In the genomic region with DNA sequence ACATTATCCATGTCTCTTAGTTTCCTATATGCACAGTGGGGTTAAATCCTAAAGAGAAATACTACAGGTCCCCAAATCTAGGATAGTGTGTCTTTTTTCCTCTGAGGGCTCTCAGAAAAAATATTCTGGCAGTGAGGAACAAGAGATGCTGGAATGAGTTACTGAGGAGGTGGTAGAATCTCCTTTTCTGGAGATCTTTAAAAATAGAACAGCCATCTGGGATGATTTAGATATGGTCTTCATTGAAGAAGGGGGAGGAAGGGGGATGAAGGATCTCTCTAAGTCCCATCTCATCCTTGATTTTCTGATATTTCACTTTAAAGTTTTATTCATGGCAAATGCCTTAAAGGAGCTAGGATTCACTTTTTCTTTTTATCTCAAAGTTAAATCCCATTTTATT, we compare ENCODE assay signal across 14 cellular contexts.
A peak's percentile ranks its signal among the peaks of the same experiment; 100 is the strongest.
DNase-seq lines count a peak whose midpoint lies in the region; ATAC-seq and TF ChIP-seq lines count a peak whose summit lies in the region.
"Had no signal": no experiment of that assay in that cellular context is flagged by ENCODE, and none has a peak within 500 bp of the region (broad histone marks: within the 10 kb centered on the region; RNA-seq: fewer than 3 reads in every experiment).

No MANE protein-coding gene starts in this region.

- H3K4ac ChIP-seq in IMR-90 (ENCODE audit: low read depth, low read length) (peak overlapping the region; percentile 9; the same call in 1 of the 2 replicates), neuronal stem cell (ENCODE audit: low read length) (no peak overlapping the region)

- H2BK5ac ChIP-seq in IMR-90 (ENCODE audit: low read depth, low read length, poor library complexity, severe bottlenecking) (peak overlapping the region; percentile 75), neuronal stem cell (ENCODE audit: low read length) (no peak overlapping the region)

- no peak overlapping the region for H4K5ac ChIP-seq in IMR-90 (ENCODE audit: low read depth, low read length)

- H3K36me3 ChIP-seq in IMR-90 (ENCODE audit: control insufficient read depth, insufficient read depth, low read length) (no peaks in the 10 kb centered on the region), mesodermal cell (ENCODE audit: control insufficient read depth, insufficient read depth, low read length) (no peaks in the 10 kb centered on the region), suprapubic skin (no peaks in the 10 kb centered on the region), neuronal stem cell (replicated peaks in 1 of 2; ENCODE audit: control insufficient read depth in 2 of 2, insufficient read depth in 2 of 2, low read length in 2 of 2) (no peaks in the 10 kb centered on the region)
- H3K36me3 ChIP-seq in naive thymus-derived CD4-positive, alpha-beta T cell (ENCODE audit: control insufficient read depth in 2 of 3, insufficient read depth in 3 of 3, low read length in 3 of 3) = no peaks in the 10 kb centered on the region

- H3K4me3 Mint-ChIP-seq in chondrocyte (ENCODE audit: unreplicated experiment) = no peak overlapping the region
- no peak overlapping the region for H3K4me3 Mint-ChIP-seq in naive thymus-derived CD4-positive, alpha-beta T cell
- H3K4me3 Mint-ChIP-seq: CD14-positive monocyte had no signal

- ATAC-seq in IMR-90 (ENCODE audit: low read depth) (peak; percentile 17; the same call in 1 of the 2 replicates), HG02759 (IDR thresholded peaks at IDR 0.05; ENCODE audit: unreplicated experiment) (no peak)
- no peak for ATAC-seq in naive thymus-derived CD4-positive, alpha-beta T cell

- H3K79me1 ChIP-seq in IMR-90 (ENCODE audit: low read depth in 1 of 2, low read length in 2 of 2) (peaks cover 0 to 5% of the 10 kb centered on the region in 2 experiments; a peak in 1 of 4 replicates), neuronal stem cell (ENCODE audit: low read depth, low read length) (no peaks in the 10 kb centered on the region)

- no peak for TF ChIP-seq CTCF in IMR-90 (conservative IDR thresholded peaks at IDR 0.05; ENCODE audit: low read depth, low read length)
- TF ChIP-seq CTCF in chondrocyte (IDR thresholded peaks at IDR 0.05) = no peak
- TF ChIP-seq CTCF in suprapubic skin (IDR thresholded peaks at IDR 0.05) = no peak

- H4K20me1 ChIP-seq in IMR-90 (ENCODE audit: insufficient read depth, low read length) = no peaks in the 10 kb centered on the region

- H3K18ac ChIP-seq in IMR-90 (ENCODE audit: low read depth, low read length) (peak overlapping the region; percentile 16; the same call in 1 of the 2 replicates), neuronal stem cell (ENCODE audit: low read length) (no peak overlapping the region)

- peak overlapping the region; percentile 50; the same call in 1 of the 2 replicates for H3K4me2 ChIP-seq in IMR-90 (ENCODE audit: low read depth, low read length)
- H3K4me2 ChIP-seq in neuronal stem cell (ENCODE audit: insufficient read depth, low read length, poor library complexity, severe bottlenecking) = no peak overlapping the region

- H2BK20ac ChIP-seq in IMR-90 (ENCODE audit: low read depth, low read length) = no peak overlapping the region; the same call in 1 of the 2 replicates

- in situ Hi-C loops in IMR-90 (cut with MboI; ENCODE audit: low sequenced_read_pairs) = no loop called here

- peak overlapping the region; percentile 86 for H2BK120ac ChIP-seq in IMR-90 (ENCODE audit: low read depth, low read length)
- H2BK120ac ChIP-seq in neuronal stem cell (ENCODE audit: low read depth, low read length) = no peak overlapping the region

- intact Hi-C loops in IMR-90 (cut with micrococcal nuclease) = no loop called here
- intact Hi-C loops in naive thymus-derived CD4-positive, alpha-beta T cell (cut with micrococcal nuclease) = no loop called here

- no peak overlapping the region for H3K4me3 ChIP-seq in IMR-90 (ENCODE audit: insufficient read depth, low read depth, low read length)
- H3K4me3 ChIP-seq in mesodermal cell (ENCODE audit: extremely low read depth, insufficient read depth, low read length, poor library complexity, severe bottlenecking) = no peak overlapping the region
- H3K4me3 ChIP-seq in suprapubic skin = no peak overlapping the region
- no peak overlapping the region for H3K4me3 ChIP-seq in naive thymus-derived CD4-positive, alpha-beta T cell (ENCODE audit: low read length)
- H3K4me3 ChIP-seq in neuronal stem cell (ENCODE audit: low read length in 2 of 2) = no peak overlapping the region

- H3K4me1 ChIP-seq in IMR-90 (ENCODE audit: control insufficient read depth, insufficient read depth, low read length) (peaks cover 16% of the 10 kb centered on the region), mesodermal cell (ENCODE audit: control insufficient read depth, insufficient read depth, low read length, poor library complexity, severe bottlenecking) (peaks cover 40% of the 10 kb centered on the region), suprapubic skin (peaks cover 54% of the 10 kb centered on the region), neuronal stem cell (ENCODE audit: control insufficient read depth in 2 of 2, insufficient read depth in 1 of 2, low read depth in 1 of 2, low read length in 2 of 2) (peaks cover 23 to 24% of the 10 kb centered on the region in 2 donors)
- no peaks in the 10 kb centered on the region for H3K4me1 ChIP-seq in naive thymus-derived CD4-positive, alpha-beta T cell (ENCODE audit: control insufficient read depth in 2 of 2, insufficient read depth in 2 of 2, low read length in 2 of 2)

- H2BK15ac ChIP-seq in IMR-90 (ENCODE audit: low read depth, low read length) (no peak overlapping the region), neuronal stem cell (ENCODE audit: low read length) (no peak overlapping the region)

- CTCF ChIA-PET in IMR-90 (lab: Yijun Ruan, JAX) = no interaction called here
- CTCF ChIA-PET in naive thymus-derived CD4-positive, alpha-beta T cell (lab: Charles Lee) = no interaction called here

- no peak overlapping the region for H4K91ac ChIP-seq in IMR-90 (ENCODE audit: insufficient read depth, low read depth, low read length)
- no peak overlapping the region for H4K91ac ChIP-seq in neuronal stem cell (ENCODE audit: low read depth, low read length, poor library complexity)

- TF ChIP-seq POLR2A in IMR-90 (IDR thresholded peaks at IDR 0.05; ENCODE audit: low read depth, low read length) (no peak), suprapubic skin (IDR thresholded peaks at IDR 0.05) (no peak)

- H2BK12ac ChIP-seq in neuronal stem cell (ENCODE audit: low read length) = no peak overlapping the region

- dilution Hi-C loops in IMR-90 (cut with HindIII; ENCODE audit: low sequenced_read_pairs, unreplicated experiment) = no loop called here

- no peaks in the 10 kb centered on the region for H3K36me3 Mint-ChIP-seq in chondrocyte (ENCODE audit: low read depth)
- no peaks in the 10 kb centered on the region for H3K36me3 Mint-ChIP-seq in naive thymus-derived CD4-positive, alpha-beta T cell

- no peak overlapping the region for H3K27ac ChIP-seq in IMR-90 (ENCODE audit: insufficient read depth, low read length)
- H3K27ac ChIP-seq in mesodermal cell (ENCODE audit: low read depth, low read length, severe bottlenecking) = peak overlapping the region; percentile 80
- peak overlapping the region; percentile 42 for H3K27ac ChIP-seq in suprapubic skin
- no peak overlapping the region for H3K27ac ChIP-seq in naive thymus-derived CD4-positive, alpha-beta T cell (ENCODE audit: low read depth, low read length)
- no peak overlapping the region for H3K27ac ChIP-seq in neuronal stem cell (replicated peaks; ENCODE audit: low read length)

- no peak overlapping the region for H2AK9ac ChIP-seq in IMR-90 (replicated peaks; ENCODE audit: low read depth, low read length, poor library complexity)

- no peak for TF ChIP-seq EP300 in suprapubic skin (IDR thresholded peaks at IDR 0.05)

- POLR2A ChIA-PET in IMR-90 (lab: Charles Lee; ENCODE audit: unreplicated experiment) = no interaction called here
- POLR2A ChIA-PET in naive thymus-derived CD4-positive, alpha-beta T cell (lab: Charles Lee) = no interaction called here

- no peaks in the 10 kb centered on the region for H3K27me3 ChIP-seq in IMR-90 (ENCODE audit: control insufficient read depth, insufficient read depth, low read length)
- H3K27me3 ChIP-seq in suprapubic skin = no peaks in the 10 kb centered on the region
- no peaks in the 10 kb centered on the region for H3K27me3 ChIP-seq in naive thymus-derived CD4-positive, alpha-beta T cell (ENCODE audit: control insufficient read depth in 2 of 2, insufficient read depth in 2 of 2, low read length in 2 of 2)
- H3K27me3 ChIP-seq in neuronal stem cell (ENCODE audit: control insufficient read depth in 3 of 3, insufficient read depth in 3 of 3, low read depth in 1 of 3, low read length in 3 of 3) = no peaks in the 10 kb centered on the region

- peak overlapping the region in 1 of 2 experiments; percentile 77; a peak in 1 of 4 replicates for H4K8ac ChIP-seq in IMR-90 (ENCODE audit: low read depth in 2 of 2, low read length in 2 of 2)
- H4K8ac ChIP-seq in neuronal stem cell (ENCODE audit: low read depth, low read length) = no peak overlapping the region

- no peak for TF ChIP-seq RAD21 in IMR-90 (IDR thresholded peaks at IDR 0.05; ENCODE audit: low read length)

- 0 out of 2 replicates have a peak overlapping the region, but pooled peaks have one; percentile 9 for H3K23ac ChIP-seq in IMR-90 (ENCODE audit: low read depth, low read length)
- H3K23ac ChIP-seq in neuronal stem cell (ENCODE audit: low read depth, low read length, poor library complexity) = no peak overlapping the region

- H3K9ac ChIP-seq in IMR-90 (ENCODE audit: low read depth, low read length) (no peak overlapping the region), neuronal stem cell (ENCODE audit: low read depth, low read length, poor library complexity) (no peak overlapping the region)

- H3K9me3 ChIP-seq in IMR-90 (ENCODE audit: control insufficient read depth, insufficient read depth, low read length) = no peaks in the 10 kb centered on the region
- H3K9me3 ChIP-seq in mesodermal cell (ENCODE audit: control insufficient read depth, low read length) = peaks cover 7% of the 10 kb centered on the region
- H3K9me3 ChIP-seq in suprapubic skin = no peaks in the 10 kb centered on the region
- no peaks in the 10 kb centered on the region for H3K9me3 ChIP-seq in naive thymus-derived CD4-positive, alpha-beta T cell (ENCODE audit: control insufficient read depth in 2 of 3, low read length in 3 of 3)
- peaks cover 0 to 5% of the 10 kb centered on the region in 2 donors for H3K9me3 ChIP-seq in neuronal stem cell (replicated peaks in 1 of 2; ENCODE audit: control insufficient read depth in 2 of 2, insufficient read depth in 1 of 2, low read depth in 1 of 2, low read length in 2 of 2)

- peaks cover 3% of the 10 kb centered on the region; the same call in 1 of the 2 replicates for H3K9me1 ChIP-seq in IMR-90 (ENCODE audit: insufficient read depth, low read length)

- H2AFZ ChIP-seq in IMR-90 (replicated peaks; ENCODE audit: low read length, poor library complexity) = no peak overlapping the region
- H2AFZ ChIP-seq in neuronal stem cell (ENCODE audit: low read length) = no peak overlapping the region

- no TSS peak for BruUV-seq in IMR-90 (replicated peaks; lab: Mats Ljungman, UMichigan)

- DNase-seq in IMR-90 (no peak), chondrocyte (ENCODE audit: low spot score) (no peak), suprapubic skin (ENCODE audit: low spot score in 2 of 2) (no peak), neuronal stem cell (ENCODE audit: low spot score) (no peak), SIG-M5 treated with dmso at 0.1 percent for 504 hours (lab: John Stamatoyannopoulos, UW; ENCODE audit: unreplicated experiment) (no peak)
- DNase-seq in naive thymus-derived CD4-positive, alpha-beta T cell = no peak
- DNase-seq: activated CD8-positive, alpha-beta memory T cell treated with anti-CD3 and anti-CD28 coated beads for 24 hours; activated naive CD4-positive, alpha-beta T cell treated with Interleukin-2 at 50 U/mL for 16 hours; cortex of kidney; NCI-H226; stimulated activated CD4-positive, alpha-beta T cell treated with anti-CD3 and anti-CD28 coated beads, Interleukin-15, amount 100 ng/mL, for 24 hours had no signal

- H3K27me3 Mint-ChIP-seq in chondrocyte (ENCODE audit: low read depth) = no peaks in the 10 kb centered on the region
- peaks cover 0 to 37% (median 0%) of the 10 kb centered on the region in 5 donors for H3K27me3 Mint-ChIP-seq in naive thymus-derived CD4-positive, alpha-beta T cell

- H3K27ac Mint-ChIP-seq in chondrocyte (ENCODE audit: unreplicated experiment) = peak overlapping the region; percentile 90
- H3K27ac Mint-ChIP-seq in naive thymus-derived CD4-positive, alpha-beta T cell = no peak overlapping the region
- H3K27ac Mint-ChIP-seq: CD14-positive monocyte had no signal

- H3K9me3 Mint-ChIP-seq in chondrocyte (ENCODE audit: low read depth) = peaks cover 4% of the 10 kb centered on the region
- H3K9me3 Mint-ChIP-seq in naive thymus-derived CD4-positive, alpha-beta T cell = no peaks in the 10 kb centered on the region
- H3K9me3 Mint-ChIP-seq: CD14-positive monocyte had no signal

- H3K56ac ChIP-seq in IMR-90 (ENCODE audit: extremely low read depth, insufficient read depth, low read length) = peak overlapping the region; percentile 26; the same call in 1 of the 2 replicates

- H3K14ac ChIP-seq in IMR-90 (replicated peaks; ENCODE audit: low read depth, low read length) (no peak overlapping the region), neuronal stem cell (ENCODE audit: low read length) (no peak overlapping the region)

- H2AK5ac ChIP-seq in IMR-90 (ENCODE audit: low read depth, low read length) (no peak overlapping the region), neuronal stem cell (ENCODE audit: low read depth, low read length) (no peak overlapping the region)

- H3K4me1 Mint-ChIP-seq in chondrocyte (ENCODE audit: low read depth) = peaks cover 72% of the 10 kb centered on the region
- peaks cover 0 to 5% (median 0%) of the 10 kb centered on the region in 7 donors for H3K4me1 Mint-ChIP-seq in naive thymus-derived CD4-positive, alpha-beta T cell

Comparison
In these comparisons a context has a peak if more than half of its experiments do, and no peak if none do; other contexts are left out.
1. H3K27ac ChIP-seq: peak in mesodermal cell (single experiment) and suprapubic skin (single experiment); none in IMR-90 (single experiment), naive thymus-derived CD4-positive, alpha-beta T cell (single experiment) and neuronal stem cell (single experiment).